Comparison of ENCODE assay signal across 25 cellular contexts in the genomic region with DNA sequence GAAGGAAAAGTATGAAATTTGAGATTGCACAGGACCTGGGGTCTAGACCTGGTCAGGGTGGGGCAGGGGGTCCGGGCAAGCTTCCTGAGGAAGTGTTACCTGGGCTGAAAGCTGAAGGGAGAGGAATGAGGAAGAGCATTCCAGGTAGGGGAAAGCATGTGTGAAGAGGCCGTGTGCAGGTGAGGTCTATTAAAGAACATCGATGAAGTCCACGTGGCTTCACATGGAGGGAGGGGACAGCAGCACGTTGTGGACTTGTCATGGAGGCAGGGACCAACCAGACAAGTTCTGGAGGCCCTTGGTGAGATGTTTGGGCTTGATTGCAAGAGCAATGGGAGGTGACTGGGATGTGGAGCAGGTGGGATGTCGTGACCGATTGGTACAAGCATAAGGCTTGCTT. TPM values are rescaled to one million over a fixed set of nuclear protein-coding genes. Genes with fewer than 3 reads are reported as not detected.
DNase-seq lines count a peak whose midpoint lies in the region; ATAC-seq and TF ChIP-seq lines count a peak whose summit lies in the region.
"Had no signal": no experiment of that assay in that cellular context is flagged by ENCODE, and none has a peak within 500 bp of the region (broad histone marks: within the 10 kb centered on the region; RNA-seq: fewer than 3 reads in every experiment).

No MANE protein-coding gene starts in this region.

- peak overlapping the region in 1 of 2 donors; percentile 29 for H3K27ac ChIP-seq in breast epithelium
- H3K27ac ChIP-seq in upper lobe of right lung, result no peak overlapping the region
- no peak overlapping the region for H3K27ac ChIP-seq in substantia nigra (ENCODE audit: low read depth, low read length, poor library complexity, severe bottlenecking)
- no peak overlapping the region for H3K27ac ChIP-seq in SK-N-SH (ENCODE audit: low read depth in 2 of 2, low read length in 1 of 2)
- H3K27ac ChIP-seq: adrenal gland, PC-9, sigmoid colon, thoracic aorta, WERI-Rb-1 had no signal

- H3K9ac ChIP-seq in SK-N-SH, result no peak overlapping the region
- H3K9ac ChIP-seq: parathyroid adenoma had no signal

- no TSS peak for BruUV-seq in MCF 10A (replicated peaks; lab: Mats Ljungman, UMichigan)

- H3K4me1 Mint-ChIP-seq in MCF 10A (ENCODE audit: insufficient read depth, unreplicated experiment) (peaks cover 18% of the 10 kb centered on the region), brain (peaks cover 56% of the 10 kb centered on the region), memory B cell (peaks cover 41% of the 10 kb centered on the region)

- WGBS in SK-N-SH (ENCODE audit: low lambda C conversion rate), result 94% methylated on average over 7 of the region's 7 CpGs

- H3K27me3 Mint-ChIP-seq in MCF 10A (ENCODE audit: insufficient read depth, unreplicated experiment) (no peaks in the 10 kb centered on the region), brain (no peaks in the 10 kb centered on the region), memory B cell (no peaks in the 10 kb centered on the region)

- no peak for TF ChIP-seq RAD21 in SK-N-SH (IDR thresholded peaks at IDR 0.05; ENCODE audit: low read length)

- no peak for TF ChIP-seq EP300 in SK-N-SH (IDR thresholded peaks at IDR 0.05; ENCODE audit: borderline replicate concordance in 1 of 2, low read depth in 1 of 2, low read length in 1 of 2)

- intact Hi-C loops in MCF 10A (cut with micrococcal nuclease) (no loop called here), breast epithelium (cut with DNase I; ENCODE audit: low total_unique reads) (no loop called here), upper lobe of right lung (cut with DNase I) (no loop called here)

- H3K4me3 ChIP-seq in breast epithelium (no peak overlapping the region), upper lobe of right lung (no peak overlapping the region), SK-N-SH (ENCODE audit: low read depth in 2 of 2, low read length in 1 of 2) (no peak overlapping the region)
- H3K4me3 ChIP-seq: adrenal gland, PC-9, sigmoid colon, thoracic aorta had no signal

- CTCF ChIA-PET in MCF 10A (lab: Yijun Ruan, JAX), result interaction anchor here (0.6 to 1.0 kb wide), 3 partner anchors 16 to 640 kb away, joined by 3 to 4 read pairs (median 3); no protein-coding TSS in a partner anchor
- CTCF ChIA-PET in SK-N-SH (lab: Yijun Ruan, JAX), result interaction anchor here (1.0 to 2.9 kb wide), 2 partner anchors 16 to 161 kb away, joined by 3 to 13 read pairs; partner anchors contain the start of gene AP3S2

- H3K9me3 ChIP-seq in breast epithelium (no peaks in the 10 kb centered on the region), upper lobe of right lung (no peaks in the 10 kb centered on the region), SK-N-SH (no peaks in the 10 kb centered on the region)
- H3K9me3 ChIP-seq: adrenal gland, sigmoid colon, thoracic aorta had no signal

- H3K79me2 ChIP-seq in SK-N-SH (ENCODE audit: insufficient read depth), result no peaks in the 10 kb centered on the region
- H3K79me2 ChIP-seq: parathyroid adenoma had no signal

- H2AFZ ChIP-seq in SK-N-SH (ENCODE audit: low read depth), result no peak overlapping the region
- H2AFZ ChIP-seq: parathyroid adenoma, PC-9 had no signal

- TF ChIP-seq POLR2A in breast epithelium (IDR thresholded peaks at IDR 0.05), result no peak

- H3K4me1 ChIP-seq in breast epithelium (no peaks in the 10 kb centered on the region), upper lobe of right lung (peaks cover 36% of the 10 kb centered on the region), SK-N-SH (ENCODE audit: control insufficient read depth in 1 of 2, insufficient read depth in 2 of 2, low read depth in 1 of 2, low read length in 1 of 2) (peaks cover 0 to 15% of the 10 kb centered on the region in 2 experiments; a peak in 1 of 4 replicates)
- H3K4me1 ChIP-seq: parathyroid adenoma had no signal

- no peaks in the 10 kb centered on the region for H3K36me3 ChIP-seq in breast epithelium
- no peaks in the 10 kb centered on the region for H3K36me3 ChIP-seq in upper lobe of right lung
- H3K36me3 ChIP-seq in SK-N-SH (replicated peaks in 1 of 2; ENCODE audit: control insufficient read depth in 1 of 2, insufficient read depth in 2 of 2, low read length in 1 of 2), result no peaks in the 10 kb centered on the region
- H3K36me3 ChIP-seq: adrenal gland, sigmoid colon, thoracic aorta, WERI-Rb-1 had no signal

- DNase-seq in MCF 10A (ENCODE audit: unreplicated experiment) (no peak), breast epithelium (ENCODE audit: low spot score in 2 of 2) (no peak), memory B cell (ENCODE audit: low spot score in 2 of 2) (no peak), upper lobe of right lung (no peak), substantia nigra (lab: John Stamatoyannopoulos, UW) (no peak), SW 1271 (lab: John Stamatoyannopoulos, UW) (no peak), SK-N-SH (no peak)
- DNase-seq: activated effector memory CD4-positive, alpha-beta T cell treated with Interleukin-2 at 50 U/mL for 16 hours; adrenal gland; cortex of kidney; DMS79; H7; hippocampal formation; islet precursor cell; mammary epithelial cell; NCI-H1048; NCI-H2171; NCI-H82; sigmoid colon; T-helper 2 cell; WERI-Rb-1 had no signal

- TF ChIP-seq CTCF in MCF 10A (IDR thresholded peaks at IDR 0.05; ENCODE audit: unreplicated experiment), result no peak
- no peak for TF ChIP-seq CTCF in breast epithelium (IDR thresholded peaks at IDR 0.05)
- no peak for TF ChIP-seq CTCF in brain (conservative IDR thresholded peaks at IDR 0.05)
- TF ChIP-seq CTCF in upper lobe of right lung (IDR thresholded peaks at IDR 0.05), result no peak
- no peak for TF ChIP-seq CTCF in SK-N-SH (IDR thresholded peaks at IDR 0.05)

- peaks cover 20% of the 10 kb centered on the region for H3K36me3 Mint-ChIP-seq in MCF 10A (ENCODE audit: insufficient read depth, unreplicated experiment)
- H3K36me3 Mint-ChIP-seq in brain, result no peaks in the 10 kb centered on the region
- peaks cover 2% of the 10 kb centered on the region for H3K36me3 Mint-ChIP-seq in memory B cell

- no peaks in the 10 kb centered on the region for H4K20me1 ChIP-seq in SK-N-SH (ENCODE audit: insufficient read depth)

- H3K9me3 Mint-ChIP-seq in MCF 10A (ENCODE audit: unreplicated experiment), result no peaks in the 10 kb centered on the region
- peaks cover 0 to 3% (median 0%) of the 10 kb centered on the region in 5 experiments for H3K9me3 Mint-ChIP-seq in brain
- H3K9me3 Mint-ChIP-seq in memory B cell, result no peaks in the 10 kb centered on the region

- ATAC-seq in memory B cell (ENCODE audit: low read depth) (no peak), upper lobe of right lung (peak; percentile 20)

- H3K9me2 ChIP-seq in SK-N-SH, result no peaks in the 10 kb centered on the region

- H3K27ac Mint-ChIP-seq in MCF 10A (ENCODE audit: low read depth, unreplicated experiment) (peak overlapping the region; percentile 68), brain (peak overlapping the region in 4 of 5 experiments; percentile 75 to 96 (median 94)), memory B cell (peak overlapping the region; percentile 62)

- H3F3A ChIP-seq in SK-N-SH (replicated peaks; ENCODE audit: insufficient read depth), result no peaks in the 10 kb centered on the region

- POLR2A ChIA-PET in MCF 10A (lab: Yijun Ruan, JAX), result interaction anchor here (0.8 to 1.0 kb wide), 2 partner anchors 10 to 39 kb away, joined by 3 to 5 read pairs; no protein-coding TSS in a partner anchor
- POLR2A ChIA-PET in SK-N-SH (lab: Yijun Ruan, JAX), result no interaction called here

- H3K4me3 Mint-ChIP-seq in MCF 10A (ENCODE audit: unreplicated experiment) (no peak overlapping the region), brain (no peak overlapping the region), memory B cell (no peak overlapping the region)

- H3K4me2 ChIP-seq in SK-N-SH, result no peak overlapping the region
- H3K4me2 ChIP-seq: PC-9 had no signal

- no peaks in the 10 kb centered on the region for H3K27me3 ChIP-seq in breast epithelium
- no peaks in the 10 kb centered on the region for H3K27me3 ChIP-seq in upper lobe of right lung
- no peaks in the 10 kb centered on the region for H3K27me3 ChIP-seq in SK-N-SH (ENCODE audit: insufficient read depth)
- H3K27me3 ChIP-seq: adrenal gland, sigmoid colon had no signal

TF ChIP-seq in SK-N-SH, 30 proteins besides CTCF, POLR2A, EP300 and RAD21 (continues in another document):
- TF ChIP-seq REST (IDR thresholded peaks at IDR 0.05; ENCODE audit: low read depth, low read length) (no peak), EZH2phosphoT487 (IDR thresholded peaks at IDR 0.05; ENCODE audit: borderline replicate concordance, low read depth) (no peak)

RNA-seq across cellular contexts. Expression of gene IDH2, which starts 47.1 kb away (rescaled TPM):
- total RNA-seq in MCF 10A (2022) (4.2 and 10.2 TPM in 2 replicates), breast epithelium (10 to 100 TPM; 29.9 to 73.5 (median 58.7) TPM), upper lobe of right lung (43.1 TPM)
- polyA plus RNA-seq in brain (ENCODE audit: insufficient read depth, low read depth, low replicate concordance) (209 TPM), SK-N-SH (2012; rRNA removed) (24.7 and 25.2 TPM in 2 replicates)
- 12.0 and 19.2 TPM in 2 replicates for polyA plus RNA-seq in SK-N-SH (2012; cell fraction: cytosol; rRNA removed)
- polyA plus RNA-seq in SK-N-SH (2012; cell fraction: nucleus; rRNA removed), result 15.3 TPM in 2 replicates

RNA-seq across cellular contexts. Expression of gene ZNF710, which starts 54.1 kb away (rescaled TPM):
- 27.3 and 32.2 TPM in 2 replicates for total RNA-seq in MCF 10A (2022)
- total RNA-seq in breast epithelium, result 10 to 100 TPM in 2 of 3 donors, 1 to 10 TPM in 1; 4.0 to 14.4 (median 10.4) TPM
- polyA plus RNA-seq in brain (ENCODE audit: insufficient read depth, low read depth, low replicate concordance), result 8.6 TPM
- total RNA-seq in upper lobe of right lung, result 47.9 TPM
- polyA plus RNA-seq in SK-N-SH (2012; rRNA removed), result 2.4 and 2.7 TPM in 2 replicates
- 2.0 and 2.1 TPM in 2 replicates for polyA plus RNA-seq in SK-N-SH (2012; cell fraction: cytosol; rRNA removed)
- 8.4 and 9.2 TPM in 2 replicates for polyA plus RNA-seq in SK-N-SH (2012; cell fraction: nucleus; rRNA removed)
